11 cellular contexts compared by ENCODE assay signal in genomic region chr5:64796301-64796700, GRCh38.
"Had no signal": no experiment of that assay in that cellular context is flagged by ENCODE, and none has a peak within 500 bp of the region (broad histone marks: within the 10 kb centered on the region; RNA-seq: fewer than 3 reads in every experiment).

No MANE protein-coding gene starts in this region.

- ATAC-seq: GM23338, HCT116 had no signal

- H3K36me3 ChIP-seq: HAP-1 had no signal

- H3K4me3 Mint-ChIP-seq: GM23338, H9, HFFc6 had no signal

- H3K4me2 ChIP-seq: GM23338 had no signal

- H3K9me3 ChIP-seq: HAP-1 had no signal

- H2AFZ ChIP-seq: GM23248, GM23338 had no signal

- H3K27ac ChIP-seq: GM23248 had no signal

- H3K4me3 ChIP-seq: GM23248, GM23338, HAP-1 had no signal

- H3K9ac ChIP-seq: GM23248 had no signal

- DNase-seq: GM23248, GOT3, H7, H9, HCEC 1CT, HFFc6 had no signal

- H3K27ac Mint-ChIP-seq: H9, HFFc6 had no signal

- FAIRE-seq: H1, H54 had no signal
